In the genomic region with DNA sequence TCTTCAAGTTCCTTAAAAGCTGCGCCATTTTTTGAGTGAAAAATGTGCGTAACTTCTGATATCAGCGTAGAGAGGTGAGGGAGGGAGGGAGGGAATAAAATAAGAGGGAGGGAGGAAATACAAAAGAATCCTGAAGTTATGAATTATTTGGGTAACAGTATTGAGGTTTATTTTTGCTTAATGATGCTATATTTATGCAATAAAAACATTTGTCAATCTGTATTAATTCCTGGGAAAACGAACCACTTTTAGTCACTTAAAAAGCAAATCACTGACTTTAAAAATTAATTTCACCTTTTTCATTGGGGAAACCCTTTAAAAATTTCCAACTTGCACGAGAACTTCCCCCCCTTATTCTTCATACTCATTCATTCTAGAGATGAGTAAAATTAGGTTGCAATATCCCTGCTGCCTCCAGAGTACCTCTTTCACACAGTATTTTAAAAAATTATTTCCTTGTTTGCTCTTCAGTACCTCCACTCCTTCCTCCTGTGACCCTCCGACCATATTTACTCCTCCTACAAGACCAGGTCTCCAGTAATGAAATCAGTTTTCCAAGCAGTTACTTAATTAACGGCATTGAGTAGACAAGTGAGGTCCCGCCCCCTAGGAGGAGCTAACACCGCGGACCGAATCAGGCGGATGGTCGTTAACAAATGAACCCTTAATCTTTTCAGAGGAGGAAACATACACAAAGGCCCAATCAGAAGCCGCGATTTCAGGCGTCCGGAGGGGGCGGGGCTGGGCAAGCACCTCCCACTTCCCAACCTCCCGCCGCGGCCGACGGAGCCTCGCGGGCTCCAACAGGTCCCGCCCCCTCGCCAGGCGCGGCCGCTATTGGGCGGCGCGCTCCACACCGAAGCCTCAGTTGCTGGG, we compare ENCODE assay signal across 8 cellular contexts. TPM values are rescaled to one million over a fixed set of nuclear protein-coding genes. Genes with fewer than 3 reads are reported as not detected.
DNase-seq lines count a peak whose midpoint lies in the region; ATAC-seq and TF ChIP-seq lines count a peak whose summit lies in the region.

No MANE protein-coding gene starts in this region.

- POLR2A ChIA-PET in PC-9 (lab: Charles Lee; ENCODE audit: unreplicated experiment), result interaction anchor here (0.6 to 0.8 kb wide), 2 partner anchors 32 to 826 kb away, joined by 4 to 9 read pairs; no protein-coding TSS in a partner anchor
- POLR2A ChIA-PET in naive thymus-derived CD8-positive, alpha-beta T cell (lab: Charles Lee), result interaction anchor here (0.7 kb wide), 1 partner anchor 145 kb away, joined by 3 read pairs; no protein-coding TSS in a partner anchor

- H3K79me2 ChIP-seq in KMS-11 (ENCODE audit: insufficient read depth, low read depth) (peaks cover 36% of the 10 kb centered on the region), PC-9 (ENCODE audit: low read depth) (peaks cover 35% of the 10 kb centered on the region), fibroblast of lung (ENCODE audit: control insufficient read depth, insufficient read depth, low read length) (peaks cover 27% of the 10 kb centered on the region)

- H3K4me3 ChIP-seq in KMS-11 (IDR thresholded peaks at IDR 0.05; ENCODE audit: insufficient read depth, low read depth, low read length) (no peak overlapping the region), PC-9 (peak overlapping the region; percentile 53), fibroblast of lung (replicated peaks in 1 of 4; ENCODE audit: control extremely low read depth in 1 of 4, insufficient read depth in 1 of 4, low read depth in 3 of 4, low read length in 4 of 4) (peak overlapping the region; percentile 55 to 73 (median 59))

- peaks cover 14 to 31% (median 30%) of the 10 kb centered on the region in 4 donors for H3K4me1 Mint-ChIP-seq in naive thymus-derived CD8-positive, alpha-beta T cell

- H3K27ac ChIP-seq in KMS-11, result no peak overlapping the region
- no peak overlapping the region for H3K27ac ChIP-seq in PC-9
- no peak overlapping the region for H3K27ac ChIP-seq in fibroblast of lung (ENCODE audit: insufficient read depth, low read length)

- H3K9ac ChIP-seq in KMS-11 (no peak overlapping the region), fibroblast of lung (ENCODE audit: insufficient read depth, low read length) (no peak overlapping the region)

- no peaks in the 10 kb centered on the region for H3K27me3 Mint-ChIP-seq in naive thymus-derived CD8-positive, alpha-beta T cell

- peaks cover 0 to 4% (median 0%) of the 10 kb centered on the region in 9 donors for H3K9me3 Mint-ChIP-seq in naive thymus-derived CD8-positive, alpha-beta T cell

- H3K27me3 ChIP-seq in KMS-11 (ENCODE audit: insufficient read depth, low read depth) (no peaks in the 10 kb centered on the region), PC-9 (ENCODE audit: insufficient read depth, low read depth) (no peaks in the 10 kb centered on the region), fibroblast of lung (ENCODE audit: control insufficient read depth, insufficient read depth, low read length) (no peaks in the 10 kb centered on the region)

- intact Hi-C loops in PC-9 (cut with micrococcal nuclease; ENCODE audit: unreplicated experiment), result loop anchor here (2.0 to 5.0 kb wide), 6 partner anchors 105 to 405 kb away; no protein-coding TSS in a partner anchor

- H3K9me2 ChIP-seq in PC-9 (ENCODE audit: insufficient read depth), result no peaks in the 10 kb centered on the region

- peaks cover 0 to 7% (median 2%) of the 10 kb centered on the region in 3 donors for H3K36me3 Mint-ChIP-seq in naive thymus-derived CD8-positive, alpha-beta T cell

- H3K36me3 ChIP-seq in KMS-11 (ENCODE audit: insufficient read depth), result no peaks in the 10 kb centered on the region
- no peaks in the 10 kb centered on the region for H3K36me3 ChIP-seq in PC-9 (ENCODE audit: low read depth)
- no peaks in the 10 kb centered on the region for H3K36me3 ChIP-seq in fibroblast of lung (ENCODE audit: control insufficient read depth, insufficient read depth, low read length)

- H3K9me3 ChIP-seq in PC-9 (ENCODE audit: insufficient read depth, low read depth) (no peaks in the 10 kb centered on the region), fibroblast of lung (ENCODE audit: control insufficient read depth, insufficient read depth, low read depth, low read length) (no peaks in the 10 kb centered on the region)

- H2AFZ ChIP-seq in KMS-11 (ENCODE audit: low read depth) (peak overlapping the region; percentile 70), PC-9 (peak overlapping the region; percentile 75), fibroblast of lung (ENCODE audit: low read length) (peak overlapping the region; percentile 88)

- peak; percentile 79 for ATAC-seq in GM21737 (IDR thresholded peaks at IDR 0.05; ENCODE audit: unreplicated experiment)
- peak; percentile 78 to 82 for ATAC-seq in naive thymus-derived CD8-positive, alpha-beta T cell

- peak overlapping the region in 9 of 10 donors; percentile 45 to 97 (median 85) for H3K27ac Mint-ChIP-seq in naive thymus-derived CD8-positive, alpha-beta T cell

- H3K4me2 ChIP-seq in KMS-11 (peak overlapping the region; percentile 84), PC-9 (peak overlapping the region; percentile 79), fibroblast of lung (ENCODE audit: extremely low read depth, insufficient read depth, low read length) (peak overlapping the region; percentile 96)

- CTCF ChIA-PET in PC-9 (lab: Charles Lee), result no interaction called here

- DNase-seq in DMS153 treated with DMSO at 0.1 percent for 48 hours (lab: John Stamatoyannopoulos, UW; ENCODE audit: unreplicated experiment), result peak; percentile 96
- DNase-seq in PC-9, result peak; percentile 94 to 99
- peak; percentile 96 to 98 for DNase-seq in activated T-cell treated with anti-CD3 and anti-CD28 coated beads, Interleukin-2, amount 50 U/mL, for 48 hours
- peak in 1 of 2 donors; percentile 98 for DNase-seq in fibroblast of lung (ENCODE audit: low read depth in 2 of 2)
- peak in 9 of 10 donors; percentile 95 to 99 (median 98) for DNase-seq in naive thymus-derived CD8-positive, alpha-beta T cell
- peak; percentile 96 to 98 (median 98) for DNase-seq in stimulated activated naive CD4-positive, alpha-beta T cell (lab: John Stamatoyannopoulos, UW)

- BruUV-seq in PC-9 (replicated peaks; lab: Mats Ljungman, UMichigan), result no TSS peak

- H3K4me3 Mint-ChIP-seq in naive thymus-derived CD8-positive, alpha-beta T cell, result peak overlapping the region; percentile 74 to 96 (median 85)

- peaks cover 9% of the 10 kb centered on the region; the same call in 1 of the 2 replicates for H3F3A ChIP-seq in PC-9 (ENCODE audit: insufficient read depth, low read depth)

- TF ChIP-seq CTCF in KMS-11 (conservative IDR thresholded peaks at IDR 0.05; ENCODE audit: low read depth, low read length) (peak; percentile 62), PC-9 (conservative IDR thresholded peaks at IDR 0.05) (peak; percentile 62), fibroblast of lung (conservative IDR thresholded peaks at IDR 0.05 in 1 of 2, IDR thresholded peaks at IDR 0.05 in 1 of 2; ENCODE audit: low read depth in 1 of 2, low read length in 2 of 2) (peak in 1 of 2 donors; percentile 13)

- peaks cover 15% of the 10 kb centered on the region for H3K4me1 ChIP-seq in KMS-11 (ENCODE audit: low read depth, poor library complexity, severe bottlenecking)
- peaks cover 6% of the 10 kb centered on the region for H3K4me1 ChIP-seq in PC-9 (replicated peaks; ENCODE audit: insufficient read depth)
- H3K4me1 ChIP-seq in fibroblast of lung (ENCODE audit: control insufficient read depth, extremely low read depth, insufficient read depth, low read length), result no peaks in the 10 kb centered on the region

- H4K20me1 ChIP-seq in KMS-11 (ENCODE audit: insufficient read depth), result peaks cover 3% of the 10 kb centered on the region; the same call in 1 of the 2 replicates
- H4K20me1 ChIP-seq in PC-9 (ENCODE audit: insufficient read depth), result 0 out of 2 replicates have a peak, but pooled peaks cover 7% of the 10 kb centered on the region
- H4K20me1 ChIP-seq in fibroblast of lung (ENCODE audit: control insufficient read depth, extremely low read depth, insufficient read depth, low read length), result no peaks in the 10 kb centered on the region

RNA-seq across cellular contexts. Expression of a gene that starts 0.5 kb away (rescaled TPM):
- total RNA-seq in PC-9 (2021) (16.6 and 20.5 TPM in 2 replicates), fibroblast of lung (3.9 and 5.9 TPM in 2 replicates)
- 7.9 and 10.5 TPM in 2 replicates for polyA plus RNA-seq in fibroblast of lung
- polyA plus RNA-seq in fibroblast of lung (2012), result 6.1 and 8.0 TPM in 2 replicates
- 1.6 and 12.2 TPM in 2 replicates for polyA minus RNA-seq in fibroblast of lung (ENCODE audit: low replicate concordance)
- total RNA-seq in naive thymus-derived CD8-positive, alpha-beta T cell, result 10 to 100 TPM; 21.3 to 24.0 TPM
- polyA plus RNA-seq in naive thymus-derived CD8-positive, alpha-beta T cell, result 10 to 100 TPM in 1 of 3 donors, 1 to 10 TPM in 2; 5.8 to 12.2 (median 8.6) TPM
